In the genomic region with DNA sequence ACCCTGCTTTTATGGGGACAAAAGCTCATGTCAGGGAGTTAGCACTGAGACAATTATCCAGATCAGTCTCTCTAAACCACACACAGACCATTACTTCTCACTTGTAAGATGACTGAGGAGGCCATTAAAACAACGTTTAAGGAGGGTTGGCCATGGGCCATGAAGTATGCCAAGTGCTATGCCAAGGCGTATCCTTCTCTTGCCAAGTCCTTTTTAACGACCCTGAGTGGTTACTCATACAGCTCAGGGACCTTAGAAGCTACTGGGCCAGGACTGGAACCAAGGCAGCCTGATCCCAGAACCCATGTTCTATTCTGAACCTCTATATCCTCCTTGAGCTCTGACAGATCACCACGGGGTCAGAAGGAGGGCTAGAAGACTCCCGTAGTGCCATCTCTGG, we compare ENCODE assay signal across 13 cellular contexts. TPM values are rescaled to one million over a fixed set of nuclear protein-coding genes. Genes with fewer than 3 reads are reported as not detected.
DNase-seq lines count a peak whose midpoint lies in the region; ATAC-seq and TF ChIP-seq lines count a peak whose summit lies in the region.
"Had no signal": no experiment of that assay in that cellular context is flagged by ENCODE, and none has a peak within 500 bp of the region (broad histone marks: within the 10 kb centered on the region; RNA-seq: fewer than 3 reads in every experiment).

No MANE protein-coding gene starts in this region.

- DNase-seq in DMS79 (lab: John Stamatoyannopoulos, UW) (peak; percentile 94), LoVo (ENCODE audit: low spot score) (peak; percentile 7), NCI-H446 treated with DMSO at 0.1 percent for 48 hours (lab: John Stamatoyannopoulos, UW) (peak; percentile 41), renal cortical epithelial cell (ENCODE audit: low read depth) (peak; percentile 11), colonic mucosa (no peak), SHP77 treated with DMSO at 0.1 percent for 48 hours (lab: John Stamatoyannopoulos, UW) (no peak)
- DNase-seq: C1 segment of cervical spinal cord; CD4-positive, alpha-beta T cell; DND-41; GDM1; GOT3; H9 had no signal

- no peaks in the 10 kb centered on the region for H3K27me3 ChIP-seq in colonic mucosa

- H3K4me1 ChIP-seq in colonic mucosa: no peaks in the 10 kb centered on the region

- no peak overlapping the region for H3K27ac ChIP-seq in colonic mucosa

- H3K36me3 ChIP-seq in colonic mucosa: no peaks in the 10 kb centered on the region

- intact Hi-C loops in colonic mucosa (cut with DNase I): no loop called here

- TF ChIP-seq CTCF in colonic mucosa (IDR thresholded peaks at IDR 0.05): no peak

- ATAC-seq in GM21723 (IDR thresholded peaks at IDR 0.05; ENCODE audit: unreplicated experiment): no peak

- H3K9ac ChIP-seq in colonic mucosa (ENCODE audit: low read depth in 2 of 2, low read length in 2 of 2): no peak overlapping the region

- H3K4me3 ChIP-seq in colonic mucosa: no peak overlapping the region

- H3K9me3 ChIP-seq in colonic mucosa: no peaks in the 10 kb centered on the region

RNA-seq across cellular contexts. Expression of a gene that starts 50.0 kb away (rescaled TPM):
- 2.4 and 11.9 TPM in 2 replicates for total RNA-seq in renal cortical epithelial cell
- 1 to 10 TPM; 4.5 to 4.6 TPM for total RNA-seq in colonic mucosa

Comparison
In these comparisons a context has a peak if more than half of its experiments do, and no peak if none do; other contexts are left out.
1. DNase-seq: peak in DMS79 (single experiment), LoVo (single experiment), NCI-H446 treated with DMSO at 0.1 percent for 48 hours (single experiment) and renal cortical epithelial cell (single experiment); none in colonic mucosa (single experiment) and SHP77 treated with DMSO at 0.1 percent for 48 hours (single experiment).